ENCODE assay signal across 23 cellular contexts in genomic region chr9:7304596-7304995, GRCh38.
"Had no signal": no experiment of that assay in that cellular context is flagged by ENCODE, and none has a peak within 500 bp of the region (broad histone marks: within the 10 kb centered on the region; RNA-seq: fewer than 3 reads in every experiment).

No MANE protein-coding gene starts in this region.

- H3K36me3 Mint-ChIP-seq: stimulated activated memory B cell treated with anti-CD40 and anti-IgM and Interleukin-4, amounts not matched to agents 10 μg/mL and 1 μg/mL and 100 μg/mL, for 72 hours had no signal

- H3K27ac Mint-ChIP-seq: effector memory CD8-positive, alpha-beta T cell; natural killer cell; progenitor cell of endocrine pancreas; stimulated activated memory B cell treated with anti-CD40 and anti-IgM and Interleukin-4, amounts not matched to agents 10 μg/mL and 1 μg/mL and 100 μg/mL, for 72 hours had no signal

- H2AFZ ChIP-seq: hepatocyte had no signal

- H3K9me3 ChIP-seq: pancreas had no signal

- H3K4me3 Mint-ChIP-seq: effector memory CD8-positive, alpha-beta T cell; natural killer cell; neural crest cell; stimulated activated memory B cell treated with anti-CD40 and anti-IgM and Interleukin-4, amounts not matched to agents 10 μg/mL and 1 μg/mL and 100 μg/mL, for 72 hours had no signal

- H3K4me1 Mint-ChIP-seq: natural killer cell; stimulated activated memory B cell treated with anti-CD40 and anti-IgM and Interleukin-4, amounts not matched to agents 10 μg/mL and 1 μg/mL and 100 μg/mL, for 72 hours had no signal

- H3K36me3 ChIP-seq: left lung, neutrophil, pancreas, right atrium auricular region, sigmoid colon, suprapubic skin had no signal

- H3K4me3 ChIP-seq: hepatocyte, left lung, pancreas, right atrium auricular region, sigmoid colon, suprapubic skin had no signal

- FAIRE-seq: endometrium, frontal cortex, islet of Langerhans, pancreas had no signal

- H3K27ac ChIP-seq: hepatocyte, left lung, neutrophil, pancreas, right atrium auricular region, sigmoid colon, suprapubic skin had no signal

- DNase-seq: cerebellar nuclear complex; cortex of kidney; effector memory CD8-positive, alpha-beta T cell; erythroblast; left cardiac atrium; left lung; mesendoderm; natural killer cell; pancreas; sigmoid colon; stimulated activated CD4-positive, alpha-beta T cell treated with anti-CD3 and anti-CD28 coated beads, Interleukin-4, amount 100 ng/mL, for 4 hours; stimulated activated naive CD8-positive, alpha-beta T cell treated with anti-CD3 and anti-CD28 coated beads, Interleukin-15, Interleukin-2, amounts not matched to agents 100 U/mL and 50 U/mL, for 24 hours; trophoblast cell had no signal

- H3K4me2 ChIP-seq: hepatocyte had no signal

- H3K27me3 ChIP-seq: hepatocyte, left lung, neutrophil, pancreas, right atrium auricular region, sigmoid colon, suprapubic skin had no signal

- H3K79me2 ChIP-seq: hepatocyte had no signal

- H3K4me1 ChIP-seq: left lung, pancreas, right atrium auricular region, sigmoid colon, suprapubic skin had no signal

- ATAC-seq: effector memory CD8-positive, alpha-beta T cell; left cardiac atrium; left lung; natural killer cell; pancreas; stimulated activated memory B cell treated with anti-CD40 and anti-IgM and Interleukin-4, amounts not matched to agents 10 μg/mL and 1 μg/mL and 100 μg/mL, for 72 hours; stimulated activated naive CD8-positive, alpha-beta T cell treated with anti-CD3 and anti-CD28 coated beads, Interleukin-15, Interleukin-2, amounts not matched to agents 100 U/mL and 50 U/mL, for 24 hours had no signal
